ENCODE assay signal across 14 cellular contexts in genomic region chr20:41509316-41509715, GRCh38.
A peak's percentile ranks its signal among the peaks of the same experiment; 100 is the strongest.
DNase-seq lines count a peak whose midpoint lies in the region; ATAC-seq and TF ChIP-seq lines count a peak whose summit lies in the region.
"Had no signal": no experiment of that assay in that cellular context is flagged by ENCODE, and none has a peak within 500 bp of the region (broad histone marks: within the 10 kb centered on the region; RNA-seq: fewer than 3 reads in every experiment).

No MANE protein-coding gene starts in this region.

- H3K4me3 ChIP-seq in right cardiac atrium (ENCODE audit: low read length) = no peak overlapping the region
- H3K4me3 ChIP-seq in skeletal muscle tissue (ENCODE audit: low read length in 3 of 3) = peak overlapping the region in 1 of 3 donors; percentile 6
- H3K4me3 ChIP-seq in upper lobe of left lung = no peak overlapping the region
- H3K4me3 ChIP-seq: neural progenitor cell, SJSA1 had no signal

- peak; percentile 28 to 44 for ATAC-seq in right cardiac atrium
- ATAC-seq in upper lobe of left lung (ENCODE audit: low FRiP score in 2 of 2) = no peak
- ATAC-seq in HG02571 (IDR thresholded peaks at IDR 0.05; ENCODE audit: unreplicated experiment) = no peak
- no peak for ATAC-seq in HG03039 (IDR thresholded peaks at IDR 0.05; ENCODE audit: unreplicated experiment)

- peak; percentile 54 for DNase-seq in DMS53 (lab: John Stamatoyannopoulos, UW)
- no peak for DNase-seq in DMS53 treated with DMSO at 0.1 percent for 48 hours (lab: John Stamatoyannopoulos, UW; ENCODE audit: unreplicated experiment)
- peak; percentile 34 for DNase-seq in NCI-H69 (lab: John Stamatoyannopoulos, UW)
- no peak for DNase-seq in right cardiac atrium
- DNase-seq in upper lobe of left lung = no peak
- DNase-seq: 8988T; activated CD4-positive, alpha-beta memory T cell treated with anti-CD3 and anti-CD28 coated beads for 36 hours; DND-41; NCI-H226 had no signal

- H3K27ac ChIP-seq in right cardiac atrium (ENCODE audit: low read length) (peak overlapping the region; percentile 79), skeletal muscle tissue (ENCODE audit: low read depth, low read length) (no peak overlapping the region), upper lobe of left lung (peak overlapping the region in 2 of 4 donors; percentile 18 to 48)
- H3K27ac ChIP-seq: neural progenitor cell, SJSA1 had no signal

- peak overlapping the region in 2 of 3 donors; percentile 18 to 26 for H3K9ac ChIP-seq in skeletal muscle tissue (ENCODE audit: low read depth in 1 of 3, low read length in 3 of 3)
- H3K9ac ChIP-seq: neural progenitor cell had no signal

- H3K27me3 ChIP-seq in right cardiac atrium (ENCODE audit: control insufficient read depth, insufficient read depth) = no peaks in the 10 kb centered on the region
- no peaks in the 10 kb centered on the region for H3K27me3 ChIP-seq in skeletal muscle tissue (ENCODE audit: control insufficient read depth in 3 of 3, insufficient read depth in 3 of 3, low read length in 3 of 3)
- H3K27me3 ChIP-seq in upper lobe of left lung = no peaks in the 10 kb centered on the region
- H3K27me3 ChIP-seq: neural progenitor cell, SJSA1 had no signal

- TF ChIP-seq EP300 in upper lobe of left lung (IDR thresholded peaks at IDR 0.05) = no peak

- no peak for TF ChIP-seq CTCF in upper lobe of left lung (IDR thresholded peaks at IDR 0.05)

- no peak for TF ChIP-seq POLR2A in upper lobe of left lung (IDR thresholded peaks at IDR 0.05)

- H3K36me3 ChIP-seq in skeletal muscle tissue (ENCODE audit: control insufficient read depth in 3 of 3, insufficient read depth in 3 of 3, low read length in 3 of 3) = peaks cover 0 to 9% (median 3%) of the 10 kb centered on the region in 3 donors
- peaks cover 0 to 25% (median 6%) of the 10 kb centered on the region in 4 donors for H3K36me3 ChIP-seq in upper lobe of left lung
- H3K36me3 ChIP-seq: neural progenitor cell had no signal

- H3K9me3 ChIP-seq in right cardiac atrium (ENCODE audit: control insufficient read depth, low read length) (no peaks in the 10 kb centered on the region), skeletal muscle tissue (ENCODE audit: control insufficient read depth in 3 of 3, low read length in 3 of 3) (no peaks in the 10 kb centered on the region), upper lobe of left lung (no peaks in the 10 kb centered on the region)
- H3K9me3 ChIP-seq: SJSA1 had no signal

- WGBS in right cardiac atrium = 35% methylated on average over 5 of the region's 5 CpGs
- 33 to 42% methylated on average over 5 of the region's 5 CpGs for WGBS in upper lobe of left lung, 2 donors

- intact Hi-C loops in right cardiac atrium (cut with DNase I) = no loop called here

- peaks cover 12% of the 10 kb centered on the region for H3K4me1 ChIP-seq in right cardiac atrium (ENCODE audit: control insufficient read depth, insufficient read depth, low read length)
- peaks cover 32 to 52% (median 38%) of the 10 kb centered on the region in 3 donors for H3K4me1 ChIP-seq in skeletal muscle tissue (ENCODE audit: control insufficient read depth in 3 of 3, insufficient read depth in 3 of 3, low read length in 3 of 3)
- H3K4me1 ChIP-seq in upper lobe of left lung = peaks cover 19 to 33% (median 28%) of the 10 kb centered on the region in 4 donors
- H3K4me1 ChIP-seq: neural progenitor cell had no signal

Comparison
In these comparisons a context has a peak if more than half of its experiments do, and no peak if none do; other contexts are left out.
1. DNase-seq: peak in DMS53 (single experiment) and NCI-H69 (single experiment); none in DMS53 treated with DMSO at 0.1 percent for 48 hours (single experiment), right cardiac atrium (0 of 3) and upper lobe of left lung (0 of 2).
2. ATAC-seq: peak in right cardiac atrium (2 of 2); none in upper lobe of left lung (0 of 2), HG02571 (single experiment) and HG03039 (single experiment).